9 cellular contexts compared by ENCODE assay signal in genomic region chr13:110471156-110471832, GRCh38.
DNase-seq lines count a peak whose midpoint lies in the region; ATAC-seq and TF ChIP-seq lines count a peak whose summit lies in the region.
"Had no signal": no experiment of that assay in that cellular context is flagged by ENCODE, and none has a peak within 500 bp of the region (broad histone marks: within the 10 kb centered on the region; RNA-seq: fewer than 3 reads in every experiment).

No MANE protein-coding gene starts in this region.

- no peak overlapping the region for H2AK5ac ChIP-seq in trophoblast cell (ENCODE audit: low read length)
- no peak overlapping the region for H2AK5ac ChIP-seq in neuronal stem cell (ENCODE audit: low read depth, low read length)

- no peak for TF ChIP-seq CTCF in NB4 (IDR thresholded peaks at IDR 0.05; ENCODE audit: low read depth, low read length)
- TF ChIP-seq CTCF in uterus (IDR thresholded peaks at IDR 0.05) = no peak
- TF ChIP-seq CTCF in dorsolateral prefrontal cortex (IDR thresholded peaks at IDR 0.05 in 54 of 56, conservative IDR thresholded peaks at IDR 0.05 in 2 of 56; ENCODE audit: low read depth in 1 of 56, partially characterized antibody in 56 of 56) = no peak

- H3K23ac ChIP-seq in trophoblast cell (ENCODE audit: low read length) (no peak overlapping the region), neuronal stem cell (ENCODE audit: low read depth, low read length, poor library complexity) (no peak overlapping the region)

- H2BK5ac ChIP-seq in trophoblast cell (ENCODE audit: low read depth, low read length, poor library complexity) (no peak overlapping the region), neuronal stem cell (ENCODE audit: low read length) (no peak overlapping the region)

- H4K8ac ChIP-seq in trophoblast cell (ENCODE audit: low read depth, low read length) (no peak overlapping the region), neuronal stem cell (ENCODE audit: low read depth, low read length) (no peak overlapping the region)

- no peak overlapping the region for H3K4me2 ChIP-seq in trophoblast cell (ENCODE audit: low read length)
- H3K4me2 ChIP-seq in neuronal stem cell (ENCODE audit: insufficient read depth, low read length, poor library complexity, severe bottlenecking) = no peak overlapping the region

- H2BK15ac ChIP-seq in neuronal stem cell (ENCODE audit: low read length) = no peak overlapping the region

- H3K4me3 ChIP-seq in NB4 (ENCODE audit: low read depth, low read length) (no peak overlapping the region), trophoblast cell (ENCODE audit: low read depth, low read length) (peak overlapping the region; percentile 27), uterus (no peak overlapping the region), neuronal stem cell (ENCODE audit: low read length in 2 of 2) (no peak overlapping the region), dorsolateral prefrontal cortex (no peak overlapping the region)

- H3K9me3 ChIP-seq in trophoblast cell (ENCODE audit: insufficient read depth, low read depth, low read length) = peaks cover 8% of the 10 kb centered on the region
- H3K9me3 ChIP-seq in uterus = no peaks in the 10 kb centered on the region
- peaks cover 0 to 5% of the 10 kb centered on the region in 2 donors for H3K9me3 ChIP-seq in neuronal stem cell (replicated peaks in 1 of 2; ENCODE audit: control insufficient read depth in 2 of 2, insufficient read depth in 1 of 2, low read depth in 1 of 2, low read length in 2 of 2)

- H3K79me2 ChIP-seq in trophoblast cell (ENCODE audit: control insufficient read depth, insufficient read depth, low read length, poor library complexity) = no peaks in the 10 kb centered on the region

- no peak overlapping the region for H2BK120ac ChIP-seq in trophoblast cell (ENCODE audit: insufficient read depth, low read length, poor library complexity)
- no peak overlapping the region for H2BK120ac ChIP-seq in neuronal stem cell (ENCODE audit: low read depth, low read length)

- H3K18ac ChIP-seq in trophoblast cell (ENCODE audit: low read length) (no peak overlapping the region), neuronal stem cell (ENCODE audit: low read length) (no peak overlapping the region)

- H2BK12ac ChIP-seq in trophoblast cell (ENCODE audit: low read length) (no peak overlapping the region), neuronal stem cell (ENCODE audit: low read length) (no peak overlapping the region)

- intact Hi-C loops in uterus (cut with DNase I; ENCODE audit: low total_unique reads) (no loop called here), dorsolateral prefrontal cortex (cut with DNase I) (no loop called here)

- no peak overlapping the region for H4K12ac ChIP-seq in trophoblast cell (ENCODE audit: low read depth, low read length)

- peak; percentile 46 for DNase-seq in NB4 (ENCODE audit: low read depth)
- peak in 1 of 2 donors; percentile 15 for DNase-seq in trophoblast cell
- no peak for DNase-seq in uterus
- DNase-seq in neuronal stem cell (ENCODE audit: low spot score) = no peak
- no peak for DNase-seq in dorsolateral prefrontal cortex
- DNase-seq in NCI-H345 treated with DMSO at 0.1 percent for 48 hours (lab: John Stamatoyannopoulos, UW; ENCODE audit: unreplicated experiment) = no peak
- DNase-seq: NCI-H2171 treated with DMSO at 0.1 percent for 48 hours had no signal

- H3K9ac ChIP-seq in trophoblast cell (ENCODE audit: low read length) (no peak overlapping the region), neuronal stem cell (ENCODE audit: low read depth, low read length, poor library complexity) (no peak overlapping the region)

- no CpG with 5 or more reads among the region's 14 CpGs for WGBS in trophoblast cell (ENCODE audit: extremely low coverage, insufficient coverage, insufficient read length)
- WGBS in neuronal stem cell (ENCODE audit: extremely low coverage in 2 of 2, insufficient read length in 2 of 2, insufficient replicate concordance in 1 of 2), 2 donors = no CpG with 5 or more reads among the region's 14 CpGs

- ATAC-seq in GM19043 (IDR thresholded peaks at IDR 0.05; ENCODE audit: low read depth, unreplicated experiment) (peak; percentile 53), HG02642 (IDR thresholded peaks at IDR 0.05; ENCODE audit: poor library complexity, unreplicated experiment) (peak; percentile 51)

- H4K91ac ChIP-seq in trophoblast cell (ENCODE audit: low read depth, low read length) (no peak overlapping the region), neuronal stem cell (ENCODE audit: low read depth, low read length, poor library complexity) (no peak overlapping the region)

- H3K4me1 ChIP-seq in trophoblast cell (ENCODE audit: control insufficient read depth in 1 of 2, insufficient read depth in 2 of 2, low read length in 2 of 2) = peaks cover 0 to 5% of the 10 kb centered on the region in 2 experiments
- H3K4me1 ChIP-seq in uterus = no peaks in the 10 kb centered on the region
- H3K4me1 ChIP-seq in neuronal stem cell (ENCODE audit: control insufficient read depth in 2 of 2, insufficient read depth in 1 of 2, low read depth in 1 of 2, low read length in 2 of 2) = peaks cover 4 to 9% of the 10 kb centered on the region in 2 donors

- H3K36me3 ChIP-seq in trophoblast cell (ENCODE audit: control insufficient read depth in 1 of 2, insufficient read depth in 2 of 2, low read length in 2 of 2) (peaks cover 79 to 90% of the 10 kb centered on the region in 2 experiments), uterus (no peaks in the 10 kb centered on the region), neuronal stem cell (replicated peaks in 1 of 2; ENCODE audit: control insufficient read depth in 2 of 2, insufficient read depth in 2 of 2, low read length in 2 of 2) (peaks cover 42 to 95% of the 10 kb centered on the region in 2 donors)

- H3K79me1 ChIP-seq in trophoblast cell (ENCODE audit: low read length) (no peaks in the 10 kb centered on the region), neuronal stem cell (ENCODE audit: low read depth, low read length) (no peaks in the 10 kb centered on the region)

- TF ChIP-seq POLR2A in NB4 (IDR thresholded peaks at IDR 0.05; ENCODE audit: extremely low read depth, insufficient read length) = no peak
- TF ChIP-seq POLR2A in uterus (IDR thresholded peaks at IDR 0.05) = no peak

- H3K27me3 ChIP-seq in trophoblast cell (ENCODE audit: insufficient read depth, low read length) (no peaks in the 10 kb centered on the region), uterus (no peaks in the 10 kb centered on the region), neuronal stem cell (ENCODE audit: control insufficient read depth in 3 of 3, insufficient read depth in 3 of 3, low read depth in 1 of 3, low read length in 3 of 3) (peaks cover 0 to 2% (median 0%) of the 10 kb centered on the region in 3 experiments), dorsolateral prefrontal cortex (no peaks in the 10 kb centered on the region)

- no peak overlapping the region for H3K27ac ChIP-seq in trophoblast cell (ENCODE audit: low read depth, low read length)
- no peak overlapping the region for H3K27ac ChIP-seq in uterus
- H3K27ac ChIP-seq in neuronal stem cell (replicated peaks; ENCODE audit: low read length) = no peak overlapping the region
- H3K27ac ChIP-seq in dorsolateral prefrontal cortex = peak overlapping the region in 1 of 59 donors; percentile 22

- H3K14ac ChIP-seq in trophoblast cell (ENCODE audit: low read length) = no peak overlapping the region
- no peak overlapping the region for H3K14ac ChIP-seq in neuronal stem cell (ENCODE audit: low read length)

- H2AFZ ChIP-seq in trophoblast cell (ENCODE audit: insufficient read depth, low read length, poor library complexity) (no peak overlapping the region), neuronal stem cell (ENCODE audit: low read length) (no peak overlapping the region)

- H3K4ac ChIP-seq in trophoblast cell (ENCODE audit: low read depth, low read length) (no peak overlapping the region), neuronal stem cell (ENCODE audit: low read length) (no peak overlapping the region)
